In the genomic region with DNA sequence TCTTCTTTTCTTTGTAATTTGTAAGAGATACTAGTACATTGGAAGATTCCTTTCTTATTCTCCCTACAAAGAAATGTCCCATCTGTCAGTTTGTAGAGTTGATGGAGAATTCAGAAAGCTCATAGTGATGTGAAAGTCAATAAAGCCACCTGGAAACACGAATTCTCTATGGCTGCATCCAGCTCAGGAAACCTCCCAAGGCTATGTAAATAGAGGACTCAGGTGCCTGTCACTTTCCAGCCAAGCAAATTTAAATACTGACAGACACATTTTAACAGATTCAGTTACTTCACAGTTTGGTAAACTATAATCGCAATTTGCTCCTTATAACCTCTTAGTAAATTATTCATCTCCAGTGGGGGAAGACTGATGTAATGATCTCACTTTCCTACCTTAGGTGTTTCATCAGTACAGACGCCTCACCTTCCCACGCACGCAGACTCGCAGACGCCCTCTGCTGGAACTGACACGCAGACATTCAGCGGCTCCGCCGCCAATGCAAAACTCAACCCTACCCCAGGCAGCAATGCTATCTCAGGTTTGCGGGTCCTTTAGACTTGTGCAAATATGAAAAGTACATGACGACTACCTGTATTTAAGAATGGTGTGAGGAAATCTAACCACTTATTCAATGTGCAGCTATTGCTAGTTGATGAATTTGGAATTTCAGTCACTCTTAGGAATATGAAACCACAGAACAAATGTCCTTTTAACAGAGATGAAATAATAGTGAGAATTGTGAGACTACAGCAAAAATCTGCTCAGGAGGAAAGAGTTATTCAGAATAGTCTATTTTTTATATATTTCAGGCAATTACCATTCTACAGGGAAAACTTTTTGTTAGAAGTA, we compare ENCODE assay signal across 8 cellular contexts.
DNase-seq lines count a peak whose midpoint lies in the region; ATAC-seq and TF ChIP-seq lines count a peak whose summit lies in the region.

No MANE protein-coding gene starts in this region.

- H3K4me2 ChIP-seq in OCI-LY3 (ENCODE audit: low read length) = no peak overlapping the region

- H4K20me1 ChIP-seq in OCI-LY3 (ENCODE audit: insufficient read depth, low read length) = peaks cover 22% of the 10 kb centered on the region

- no peak overlapping the region for H3K9ac ChIP-seq in OCI-LY3 (ENCODE audit: low read length)

- peak; percentile 46 for DNase-seq in DMS 273 (lab: John Stamatoyannopoulos, UW; ENCODE audit: unreplicated experiment)
- DNase-seq in DMS 273 treated with DMSO at 0.1 percent for 48 hours (lab: John Stamatoyannopoulos, UW) = no peak
- peak; percentile 56 for DNase-seq in activated effector memory CD4-positive, alpha-beta T cell treated with Interleukin-2 at 50 U/mL for 16 hours
- DNase-seq in glomerular visceral epithelial cell (ENCODE audit: extremely low spot score) = peak; percentile 51
- DNase-seq in prostate gland (ENCODE audit: low spot score) = peak; percentile 37
- no peak for DNase-seq in NCI-H2029 treated with DMSO at 0.1 percent for 48 hours (lab: John Stamatoyannopoulos, UW)

- H3K27ac ChIP-seq in OCI-LY3 (ENCODE audit: low read length) = no peak overlapping the region
- H3K27ac ChIP-seq in prostate gland = no peak overlapping the region

- H3K9me3 ChIP-seq in OCI-LY3 (ENCODE audit: insufficient read depth, low read length) (no peaks in the 10 kb centered on the region), prostate gland (no peaks in the 10 kb centered on the region)

- H3K4me1 ChIP-seq in OCI-LY3 (ENCODE audit: low read length) (peaks cover 30% of the 10 kb centered on the region), prostate gland (replicated peaks) (no peaks in the 10 kb centered on the region)

- intact Hi-C loops in prostate gland (cut with DNase I) = no loop called here

- TF ChIP-seq CTCF in OCI-LY3 (IDR thresholded peaks at IDR 0.05; ENCODE audit: low read depth, low read length) = peak; percentile 51
- peak in 3 of 4 experiments; percentile 40 to 64 (median 46) for TF ChIP-seq CTCF in prostate gland (IDR thresholded peaks at IDR 0.05)

- no peak for TF ChIP-seq POLR2A in prostate gland (IDR thresholded peaks at IDR 0.05)

- WGBS in prostate gland = 14% methylated on average over 13 of the region's 13 CpGs

- H3K79me2 ChIP-seq in OCI-LY3 (ENCODE audit: low read length) = no peaks in the 10 kb centered on the region

- H2AFZ ChIP-seq in OCI-LY3 (ENCODE audit: low read depth, low read length) = no peak overlapping the region

- H3K4me3 ChIP-seq in OCI-LY3 (ENCODE audit: low read length) = no peak overlapping the region
- H3K4me3 ChIP-seq in prostate gland = no peak overlapping the region

- ATAC-seq in HG02981 (IDR thresholded peaks at IDR 0.05; ENCODE audit: unreplicated experiment) = no peak

- H3K36me3 ChIP-seq in OCI-LY3 (replicated peaks; ENCODE audit: low read depth, low read length) (peaks cover 61% of the 10 kb centered on the region), prostate gland (no peaks in the 10 kb centered on the region)

- H3K27me3 ChIP-seq in OCI-LY3 (ENCODE audit: low read depth, low read length) (no peaks in the 10 kb centered on the region), prostate gland (replicated peaks; ENCODE audit: insufficient read depth) (no peaks in the 10 kb centered on the region)

Comparison
In these comparisons a context has a peak if more than half of its experiments do, and no peak if none do; other contexts are left out.
1. DNase-seq: peak in DMS 273 (single experiment), activated effector memory CD4-positive, alpha-beta T cell treated with Interleukin-2 at 50 U/mL for 16 hours (single experiment), glomerular visceral epithelial cell (single experiment) and prostate gland (single experiment); none in DMS 273 treated with DMSO at 0.1 percent for 48 hours (single experiment) and NCI-H2029 treated with DMSO at 0.1 percent for 48 hours (single experiment).